Comparison of ENCODE assay signal across 23 cellular contexts in genomic region chr1:7420706-7421105, GRCh38.
A peak's percentile ranks its signal among the peaks of the same experiment; 100 is the strongest.
DNase-seq lines count a peak whose midpoint lies in the region; ATAC-seq and TF ChIP-seq lines count a peak whose summit lies in the region.
"Had no signal": no experiment of that assay in that cellular context is flagged by ENCODE, and none has a peak within 500 bp of the region (broad histone marks: within the 10 kb centered on the region; RNA-seq: fewer than 3 reads in every experiment).

No MANE protein-coding gene starts in this region.

- H3K18ac ChIP-seq in IMR-90 (ENCODE audit: low read depth, low read length) (no peak overlapping the region), mesenchymal stem cell (ENCODE audit: low read depth in 1 of 2, low read length in 2 of 2) (no peak overlapping the region)

- ATAC-seq in IMR-90 (ENCODE audit: low read depth) (no peak), HG03045 (IDR thresholded peaks at IDR 0.05; ENCODE audit: unreplicated experiment) (no peak)
- no peak for ATAC-seq in activated CD8-positive, alpha-beta memory T cell treated with anti-CD3 and anti-CD28 coated beads, Interleukin-2, amount 10 ng/mL, durations not matched to agents 7 days and 5 days
- ATAC-seq: naive thymus-derived CD4-positive, alpha-beta T cell; Panc1; pancreas had no signal

- no peaks in the 10 kb centered on the region for H4K20me1 ChIP-seq in IMR-90 (ENCODE audit: insufficient read depth, low read length)

- no peak overlapping the region for H3K27ac Mint-ChIP-seq in activated CD8-positive, alpha-beta memory T cell treated with anti-CD3 and anti-CD28 coated beads, Interleukin-2, amount 10 ng/mL, durations not matched to agents 7 days and 5 days
- H3K27ac Mint-ChIP-seq: CD8-positive, alpha-beta memory T cell; IgD-negative memory B cell; memory B cell; naive thymus-derived CD4-positive, alpha-beta T cell had no signal

- H3K9ac ChIP-seq in IMR-90 (ENCODE audit: low read depth, low read length) (no peak overlapping the region), mesenchymal stem cell (ENCODE audit: low read length) (no peak overlapping the region)

- no peak overlapping the region for H4K91ac ChIP-seq in IMR-90 (ENCODE audit: insufficient read depth, low read depth, low read length)
- no peak overlapping the region for H4K91ac ChIP-seq in mesenchymal stem cell (ENCODE audit: low read length)

- no peaks in the 10 kb centered on the region for H3K27me3 ChIP-seq in IMR-90 (ENCODE audit: control insufficient read depth, insufficient read depth, low read length)
- peaks cover 0 to 5% of the 10 kb centered on the region in 2 experiments for H3K27me3 ChIP-seq in mesenchymal stem cell (ENCODE audit: control insufficient read depth in 1 of 2, insufficient read depth in 1 of 2, low read length in 2 of 2)
- H3K27me3 ChIP-seq in suprapubic skin = no peaks in the 10 kb centered on the region
- H3K27me3 ChIP-seq: cardiac muscle cell, pancreas, right lobe of liver had no signal

- dilution Hi-C loops in IMR-90 (cut with HindIII; ENCODE audit: low sequenced_read_pairs, unreplicated experiment) = no loop called here

- H2AK5ac ChIP-seq in IMR-90 (ENCODE audit: low read depth, low read length) (no peak overlapping the region), mesenchymal stem cell (ENCODE audit: low read length, severe bottlenecking) (no peak overlapping the region)

- no peaks in the 10 kb centered on the region for H3K9me3 Mint-ChIP-seq in activated CD8-positive, alpha-beta memory T cell treated with anti-CD3 and anti-CD28 coated beads, Interleukin-2, amount 10 ng/mL, durations not matched to agents 7 days and 5 days (ENCODE audit: low read depth)

- TF ChIP-seq RAD21 in IMR-90 (IDR thresholded peaks at IDR 0.05; ENCODE audit: low read length) = no peak

- H3K4me3 Mint-ChIP-seq in activated CD8-positive, alpha-beta memory T cell treated with anti-CD3 and anti-CD28 coated beads, Interleukin-2, amount 10 ng/mL, durations not matched to agents 7 days and 5 days = no peak overlapping the region
- H3K4me3 Mint-ChIP-seq: CD8-positive, alpha-beta memory T cell; memory B cell had no signal

- H2AFZ ChIP-seq in IMR-90 (replicated peaks; ENCODE audit: low read length, poor library complexity) = peak overlapping the region; percentile 18
- no peak overlapping the region for H2AFZ ChIP-seq in mesenchymal stem cell (ENCODE audit: low read depth, low read length)

- POLR2A ChIA-PET in IMR-90 (lab: Charles Lee; ENCODE audit: unreplicated experiment) = no interaction called here

- no peak overlapping the region for H3K56ac ChIP-seq in IMR-90 (ENCODE audit: extremely low read depth, insufficient read depth, low read length)

- no peak overlapping the region for H4K5ac ChIP-seq in IMR-90 (ENCODE audit: low read depth, low read length)

- WGBS in IMR-90 (ENCODE audit: extremely low coverage in 2 of 2, insufficient read length in 1 of 2), 2 experiments = 50% methylated on average over 1 of the region's 3 CpGs; no CpG with 5 or more reads in 1 of the 2 experiments
- WGBS in mesenchymal stem cell = 76% methylated on average over 2 of the region's 3 CpGs
- 79% methylated on average over 2 of the region's 3 CpGs for WGBS in suprapubic skin

- H3K4ac ChIP-seq in IMR-90 (ENCODE audit: low read depth, low read length) (no peak overlapping the region), mesenchymal stem cell (ENCODE audit: low read depth in 1 of 2, low read length in 2 of 2) (no peak overlapping the region)

- H2BK15ac ChIP-seq in IMR-90 (ENCODE audit: low read depth, low read length) (no peak overlapping the region), mesenchymal stem cell (ENCODE audit: low read depth, poor library complexity, severe bottlenecking) (no peak overlapping the region)

- H3K27ac ChIP-seq in IMR-90 (ENCODE audit: insufficient read depth, low read length) (no peak overlapping the region), mesenchymal stem cell (ENCODE audit: low read length, poor library complexity, severe bottlenecking) (no peak overlapping the region), suprapubic skin (no peak overlapping the region)
- H3K27ac ChIP-seq: cardiac muscle cell, pancreas, right lobe of liver, WERI-Rb-1 had no signal

- no peak overlapping the region for H2BK20ac ChIP-seq in IMR-90 (ENCODE audit: low read depth, low read length)

- no peak for TF ChIP-seq POLR2A in IMR-90 (IDR thresholded peaks at IDR 0.05; ENCODE audit: low read depth, low read length)
- TF ChIP-seq POLR2A in suprapubic skin (IDR thresholded peaks at IDR 0.05) = no peak

- no peaks in the 10 kb centered on the region for H3K4me1 Mint-ChIP-seq in activated CD8-positive, alpha-beta memory T cell treated with anti-CD3 and anti-CD28 coated beads, Interleukin-2, amount 10 ng/mL, durations not matched to agents 7 days and 5 days
- H3K4me1 Mint-ChIP-seq: CD8-positive, alpha-beta memory T cell; IgD-negative memory B cell; memory B cell had no signal

- no peak overlapping the region for H2BK12ac ChIP-seq in mesenchymal stem cell (ENCODE audit: low read length in 2 of 2)

- H3K36me3 ChIP-seq in IMR-90 (ENCODE audit: control insufficient read depth, insufficient read depth, low read length) (no peaks in the 10 kb centered on the region), mesenchymal stem cell (ENCODE audit: control insufficient read depth in 1 of 2, insufficient read depth in 2 of 2, low read depth in 1 of 2, low read length in 2 of 2) (no peaks in the 10 kb centered on the region), suprapubic skin (no peaks in the 10 kb centered on the region)
- H3K36me3 ChIP-seq: cardiac muscle cell, pancreas, right lobe of liver, WERI-Rb-1 had no signal

- no peak overlapping the region for H3K23ac ChIP-seq in IMR-90 (ENCODE audit: low read depth, low read length)
- no peak overlapping the region for H3K23ac ChIP-seq in mesenchymal stem cell (ENCODE audit: low read length in 2 of 2)

- no peak for TF ChIP-seq EP300 in suprapubic skin (IDR thresholded peaks at IDR 0.05)

- H3K9me3 ChIP-seq in IMR-90 (ENCODE audit: control insufficient read depth, insufficient read depth, low read length) (no peaks in the 10 kb centered on the region), mesenchymal stem cell (ENCODE audit: control insufficient read depth, low read length) (peaks cover 4% of the 10 kb centered on the region), suprapubic skin (peaks cover 3% of the 10 kb centered on the region)
- H3K9me3 ChIP-seq: pancreas, right lobe of liver had no signal

- no peak overlapping the region for H2BK5ac ChIP-seq in IMR-90 (ENCODE audit: low read depth, low read length, poor library complexity, severe bottlenecking)
- H2BK5ac ChIP-seq in mesenchymal stem cell (ENCODE audit: low read depth, low read length, poor library complexity, severe bottlenecking) = peak overlapping the region; percentile 49

- H3K4me3 ChIP-seq in IMR-90 (ENCODE audit: insufficient read depth, low read depth, low read length) (no peak overlapping the region), mesenchymal stem cell (ENCODE audit: insufficient read depth in 1 of 2, low read depth in 1 of 2, low read length in 2 of 2) (no peak overlapping the region), suprapubic skin (no peak overlapping the region)
- H3K4me3 ChIP-seq: cardiac muscle cell, pancreas, right lobe of liver had no signal

- in situ Hi-C loops in IMR-90 (cut with MboI; ENCODE audit: low sequenced_read_pairs) = no loop called here

- H3K14ac ChIP-seq in IMR-90 (replicated peaks; ENCODE audit: low read depth, low read length) (no peak overlapping the region), mesenchymal stem cell (ENCODE audit: low read length in 2 of 2) (peak overlapping the region in 1 of 2 experiments; percentile 55)

- no TSS peak for BruUV-seq in IMR-90 (replicated peaks; lab: Mats Ljungman, UMichigan)

- H3K36me3 Mint-ChIP-seq in activated CD8-positive, alpha-beta memory T cell treated with anti-CD3 and anti-CD28 coated beads, Interleukin-2, amount 10 ng/mL, durations not matched to agents 7 days and 5 days = no peaks in the 10 kb centered on the region
- H3K36me3 Mint-ChIP-seq: CD8-positive, alpha-beta memory T cell; IgD-negative memory B cell had no signal

- no peaks in the 10 kb centered on the region for H3K27me3 Mint-ChIP-seq in activated CD8-positive, alpha-beta memory T cell treated with anti-CD3 and anti-CD28 coated beads, Interleukin-2, amount 10 ng/mL, durations not matched to agents 7 days and 5 days

- no peak overlapping the region for H3K4me2 ChIP-seq in IMR-90 (ENCODE audit: low read depth, low read length)
- no peak overlapping the region for H3K4me2 ChIP-seq in mesenchymal stem cell (ENCODE audit: low read length, poor library complexity, severe bottlenecking)

- CTCF ChIA-PET in IMR-90 (lab: Yijun Ruan, JAX) = interaction anchor here (0.5 kb wide), 1 partner anchor 30 kb away, joined by 3 read pairs; no protein-coding TSS in a partner anchor
- CTCF ChIA-PET in activated CD8-positive, alpha-beta memory T cell treated with anti-CD3 and anti-CD28 coated beads, Interleukin-2, amount 10 ng/mL, durations not matched to agents 7 days and 5 days (lab: Charles Lee) = no interaction called here

- 0 out of 2 replicates have a peak, but pooled peaks cover 2% of the 10 kb centered on the region for H3K9me1 ChIP-seq in IMR-90 (ENCODE audit: insufficient read depth, low read length)

- H4K8ac ChIP-seq in IMR-90 (ENCODE audit: low read depth in 2 of 2, low read length in 2 of 2) (no peak overlapping the region), mesenchymal stem cell (ENCODE audit: low read length) (no peak overlapping the region)

- intact Hi-C loops in IMR-90 (cut with micrococcal nuclease) = no loop called here

- DNase-seq in IMR-90 (no peak), mesenchymal stem cell (no peak), suprapubic skin (ENCODE audit: low spot score in 2 of 2) (peak; percentile 15 to 31), NCI-H1105 (lab: John Stamatoyannopoulos, UW) (no peak), medulla oblongata (ENCODE audit: extremely low spot score) (no peak)
- peak; percentile 22 for DNase-seq in activated CD8-positive, alpha-beta memory T cell treated with anti-CD3 and anti-CD28 coated beads, Interleukin-2, amount 10 ng/mL, durations not matched to agents 7 days and 5 days
- DNase-seq: activated CD4-positive, alpha-beta T cell treated with anti-CD3 and anti-CD28 coated beads, Interleukin-2, amount 50 U/mL, for 1 hour; CD8-positive, alpha-beta memory T cell; foreskin fibroblast; kidney glomerular epithelial cell; NCI-H2081 treated with DMSO at 0.1 percent for 48 hours; NCI-H510A; NK-92 treated with Interleukin-12 subunit alpha and Interleukin-12 subunit beta, amount 100 ng/mL, for 24 hours; T-helper 2 cell; WERI-Rb-1 had no signal

- TF ChIP-seq CTCF in IMR-90 (conservative IDR thresholded peaks at IDR 0.05; ENCODE audit: low read depth, low read length) = no peak
- TF ChIP-seq CTCF in suprapubic skin (IDR thresholded peaks at IDR 0.05) = no peak

- H3K79me1 ChIP-seq in IMR-90 (ENCODE audit: low read depth in 1 of 2, low read length in 2 of 2) (no peaks in the 10 kb centered on the region), mesenchymal stem cell (replicated peaks; ENCODE audit: low read length, poor library complexity, severe bottlenecking) (no peaks in the 10 kb centered on the region)

- H3K4me1 ChIP-seq in IMR-90 (ENCODE audit: control insufficient read depth, insufficient read depth, low read length) (peaks cover 5% of the 10 kb centered on the region; the same call in 1 of the 2 replicates), mesenchymal stem cell (ENCODE audit: control insufficient read depth, insufficient read depth, low read depth, low read length) (peaks cover 13% of the 10 kb centered on the region), suprapubic skin (no peaks in the 10 kb centered on the region)
- H3K4me1 ChIP-seq: pancreas, right lobe of liver had no signal

- no peak overlapping the region for H2BK120ac ChIP-seq in IMR-90 (ENCODE audit: low read depth, low read length)
- H2BK120ac ChIP-seq in mesenchymal stem cell (ENCODE audit: low read depth, low read length) = no peak overlapping the region

- no peak overlapping the region for H2AK9ac ChIP-seq in IMR-90 (replicated peaks; ENCODE audit: low read depth, low read length, poor library complexity)

Comparison
In these comparisons a context has a peak if more than half of its experiments do, and no peak if none do; other contexts are left out.
1. DNase-seq: peak in activated CD8-positive, alpha-beta memory T cell treated with anti-CD3 and anti-CD28 coated beads, Interleukin-2, amount 10 ng/mL, durations not matched to agents 7 days and 5 days (single experiment) and suprapubic skin (2 of 2); none in IMR-90 (single experiment), mesenchymal stem cell (single experiment), NCI-H1105 (single experiment) and medulla oblongata (single experiment).